8 cellular contexts compared by ENCODE assay signal in the genomic region with DNA sequence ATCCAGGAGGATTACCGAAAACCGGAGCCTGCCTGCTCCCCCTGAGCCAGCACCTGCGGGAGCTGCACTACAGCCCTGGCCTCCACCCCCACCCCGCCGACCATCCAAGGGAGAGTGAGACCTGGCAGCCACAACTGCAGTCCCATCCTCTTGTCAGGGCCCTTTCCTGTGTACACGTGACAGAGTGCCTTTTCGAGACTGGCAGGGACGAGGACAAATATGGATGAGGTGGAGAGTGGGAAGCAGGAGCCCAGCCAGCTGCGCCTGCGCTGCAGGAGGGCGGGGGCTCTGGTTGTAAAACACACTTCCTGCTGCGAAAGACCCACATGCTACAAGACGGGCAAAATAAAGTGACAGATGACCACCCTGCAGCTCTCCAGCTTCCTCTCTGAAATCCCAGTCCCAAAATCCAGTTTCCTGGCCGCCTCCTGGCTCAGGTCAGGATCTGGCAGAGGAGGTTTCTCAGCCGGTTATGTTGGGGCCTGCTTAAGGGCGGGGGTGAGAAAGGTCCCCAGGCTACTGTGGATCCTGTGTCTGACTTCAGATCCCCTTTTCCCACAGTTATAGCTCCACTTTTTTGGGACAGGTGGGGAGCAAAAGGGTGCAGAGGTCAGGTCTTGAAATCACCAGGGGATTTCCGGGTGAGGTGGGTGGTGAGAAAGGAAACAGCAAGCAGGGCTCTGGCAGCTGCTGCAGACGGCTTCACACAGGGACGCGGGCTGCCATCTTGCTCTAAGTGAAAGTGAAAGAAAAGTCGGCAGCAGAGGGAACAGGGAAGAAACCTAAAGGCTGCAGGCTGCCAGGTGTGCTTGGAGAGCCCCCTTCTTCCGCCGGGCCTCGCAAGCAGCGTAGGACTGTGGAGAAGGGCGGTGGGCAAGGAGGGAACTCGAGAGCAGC. TPM values are rescaled to one million over a fixed set of nuclear protein-coding genes. Genes with fewer than 3 reads are reported as not detected.
A peak's percentile ranks its signal among the peaks of the same experiment; 100 is the strongest.
DNase-seq lines count a peak whose midpoint lies in the region; ATAC-seq and TF ChIP-seq lines count a peak whose summit lies in the region.

A gene with protein sequence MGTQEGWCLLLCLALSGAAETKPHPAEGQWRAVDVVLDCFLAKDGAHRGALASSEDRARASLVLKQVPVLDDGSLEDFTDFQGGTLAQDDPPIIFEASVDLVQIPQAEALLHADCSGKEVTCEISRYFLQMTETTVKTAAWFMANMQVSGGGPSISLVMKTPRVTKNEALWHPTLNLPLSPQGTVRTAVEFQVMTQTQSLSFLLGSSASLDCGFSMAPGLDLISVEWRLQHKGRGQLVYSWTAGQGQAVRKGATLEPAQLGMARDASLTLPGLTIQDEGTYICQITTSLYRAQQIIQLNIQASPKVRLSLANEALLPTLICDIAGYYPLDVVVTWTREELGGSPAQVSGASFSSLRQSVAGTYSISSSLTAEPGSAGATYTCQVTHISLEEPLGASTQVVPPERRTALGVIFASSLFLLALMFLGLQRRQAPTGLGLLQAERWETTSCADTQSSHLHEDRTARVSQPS (plus strand): TSS at position 695 of the 897 bp plus-strand sequence. CDS start 207 bp downstream, outside the sequence.

- ATAC-seq in HG02870 (IDR thresholded peaks at IDR 0.05; ENCODE audit: unreplicated experiment), result peak; percentile 70

- H3K27me3 ChIP-seq in breast epithelium (no peaks in the 10 kb centered on the region), skeletal muscle tissue (ENCODE audit: control insufficient read depth in 3 of 3, insufficient read depth in 3 of 3, low read length in 3 of 3) (no peaks in the 10 kb centered on the region)

- TF ChIP-seq CTCF in GM12875 (IDR thresholded peaks at IDR 0.05; ENCODE audit: borderline replicate concordance, insufficient read depth, low read depth, low read length) (no peak), VCaP (conservative IDR thresholded peaks at IDR 0.05) (no peak), breast epithelium (IDR thresholded peaks at IDR 0.05) (no peak)

- peak within 1 kb of the TSS; percentile 99 for H3K27ac ChIP-seq in VCaP
- H3K27ac ChIP-seq in breast epithelium, result peak within 1 kb of the TSS; percentile 95
- H3K27ac ChIP-seq in skeletal muscle tissue (ENCODE audit: low read depth, low read length), result peak within 1 kb of the TSS; percentile 96

- DNase-seq in NCI-H2107 (lab: John Stamatoyannopoulos, UW) (peak; percentile 84), breast epithelium (ENCODE audit: low spot score in 2 of 2) (peak; percentile 77 to 81), iPS-NIHi7 (ENCODE audit: extremely low spot score) (peak; percentile 64), NCI-H446 treated with DMSO at 0.1 percent for 48 hours (lab: John Stamatoyannopoulos, UW) (no peak)

- intact Hi-C loops in breast epithelium (cut with DNase I; ENCODE audit: low total_unique reads), result no loop called here

- H3K4me3 ChIP-seq in GM12875 (ENCODE audit: low read depth, low read length) (peak within 1 kb of the TSS; percentile 83), breast epithelium (peak within 1 kb of the TSS; percentile 66 to 78 (median 76)), skeletal muscle tissue (ENCODE audit: low read length in 3 of 3) (peak within 1 kb of the TSS; percentile 90 to 99 (median 97))

- peak within 1 kb of the TSS; percentile 94 to 99 (median 94) for H3K9ac ChIP-seq in skeletal muscle tissue (ENCODE audit: low read depth in 1 of 3, low read length in 3 of 3)

- H3K4me1 ChIP-seq in breast epithelium (peaks cover 7 to 11% of the 10 kb centered on the region in 2 donors), skeletal muscle tissue (ENCODE audit: control insufficient read depth in 3 of 3, insufficient read depth in 3 of 3, low read length in 3 of 3) (peaks cover 26 to 37% (median 29%) of the 10 kb centered on the region in 3 donors)

- TF ChIP-seq POLR2A in breast epithelium (IDR thresholded peaks at IDR 0.05), result no peak

- no peaks in the 10 kb centered on the region for H3K36me3 ChIP-seq in breast epithelium
- peaks cover 19 to 29% (median 21%) of the 10 kb centered on the region in 3 donors for H3K36me3 ChIP-seq in skeletal muscle tissue (ENCODE audit: control insufficient read depth in 3 of 3, insufficient read depth in 3 of 3, low read length in 3 of 3)

- H3K9me3 ChIP-seq in breast epithelium (no peaks in the 10 kb centered on the region), skeletal muscle tissue (ENCODE audit: control insufficient read depth in 3 of 3, low read length in 3 of 3) (no peaks in the 10 kb centered on the region)

RNA-seq across cellular contexts. Expression of the gene that starts here (rescaled TPM):
- total RNA-seq in breast epithelium, result 10 to 100 TPM; 16.5 to 24.6 (median 22.9) TPM
- total RNA-seq in skeletal muscle tissue, result 4.2 TPM
